In genomic region chr6:31125586-31126363, GRCh38 we compare ENCODE assay signal across 15 cellular contexts. TPM values are rescaled to one million over a fixed set of nuclear protein-coding genes. Genes with fewer than 3 reads are reported as not detected.
DNase-seq lines count a peak whose midpoint lies in the region; ATAC-seq and TF ChIP-seq lines count a peak whose summit lies in the region.
"Had no signal": no experiment of that assay in that cellular context is flagged by ENCODE, and none has a peak within 500 bp of the region (broad histone marks: within the 10 kb centered on the region; RNA-seq: fewer than 3 reads in every experiment).

No MANE protein-coding gene starts in this region.

- no peak overlapping the region for H3K9ac ChIP-seq in parathyroid adenoma

- CTCF ChIA-PET in RWPE1 (lab: Yijun Ruan, JAX): interaction anchor here (0.6 to 1.3 kb wide), 3 partner anchors 38 to 359 kb away, joined by 3 to 4 read pairs (median 3); no protein-coding TSS in a partner anchor
- CTCF ChIA-PET in CD4-positive, alpha-beta T cell (lab: Charles Lee): no interaction called here

- H3K9me3 Mint-ChIP-seq in natural killer cell: no peaks in the 10 kb centered on the region
- H3K9me3 Mint-ChIP-seq in CD4-positive, alpha-beta T cell: no peaks in the 10 kb centered on the region

- no peaks in the 10 kb centered on the region for H3K9me3 ChIP-seq in parathyroid adenoma (ENCODE audit: control insufficient read depth, low read length)
- no peaks in the 10 kb centered on the region for H3K9me3 ChIP-seq in CD4-positive, alpha-beta T cell (ENCODE audit: control insufficient read depth, low read length)
- H3K9me3 ChIP-seq: Peyer's patch, upper lobe of left lung had no signal

- peaks cover 48% of the 10 kb centered on the region for H3K4me1 ChIP-seq in parathyroid adenoma

- intact Hi-C loops in natural killer cell (cut with micrococcal nuclease): no loop called here
- intact Hi-C loops in CD4-positive, alpha-beta T cell (cut with DNase I, micrococcal nuclease): loop anchor here in 1 of 2 experiments (5.0 kb wide), 1 partner anchor 208 kb away; no protein-coding TSS in a partner anchor

- peak overlapping the region; percentile 79 for H2AFZ ChIP-seq in parathyroid adenoma

- TF ChIP-seq CTCF in RWPE1 (conservative IDR thresholded peaks at IDR 0.05; ENCODE audit: low read depth): no peak
- TF ChIP-seq CTCF in fibroblast of mammary gland (conservative IDR thresholded peaks at IDR 0.05; ENCODE audit: control insufficient read depth, insufficient read depth, low read depth, low read length): no peak
- TF ChIP-seq CTCF in parathyroid adenoma (IDR thresholded peaks at IDR 0.05): no peak
- TF ChIP-seq CTCF in natural killer cell (IDR thresholded peaks at IDR 0.05): no peak
- no peak for TF ChIP-seq CTCF in CD4-positive, alpha-beta T cell (IDR thresholded peaks at IDR 0.05)

- H3K4me2 ChIP-seq in parathyroid adenoma (ENCODE audit: low read length): no peak overlapping the region

- no peak overlapping the region for H3K4me3 ChIP-seq in fibroblast of mammary gland (ENCODE audit: control insufficient read depth, low read depth, low read length)
- H3K4me3 ChIP-seq in parathyroid adenoma (ENCODE audit: low read depth, low read length): no peak overlapping the region
- H3K4me3 ChIP-seq: Peyer's patch, upper lobe of left lung had no signal

- no peak for ATAC-seq in natural killer cell
- no peak for ATAC-seq in CD4-positive, alpha-beta T cell (ENCODE audit: poor library complexity)

- peak overlapping the region; percentile 91 for H3K27ac ChIP-seq in RWPE1
- peak overlapping the region; percentile 26 for H3K27ac ChIP-seq in parathyroid adenoma
- H3K27ac ChIP-seq in CD4-positive, alpha-beta T cell (ENCODE audit: low read depth, low read length): no peak overlapping the region
- H3K27ac ChIP-seq: Peyer's patch, upper lobe of left lung had no signal

- POLR2A ChIA-PET in RWPE1 (lab: Yijun Ruan, JAX; ENCODE audit: low non-redundant PET): no interaction called here
- POLR2A ChIA-PET in CD4-positive, alpha-beta T cell (lab: Charles Lee): interaction anchor here (1.0 kb wide), 1 partner anchor 31 kb away, joined by 3 read pairs; no protein-coding TSS in a partner anchor

- no peak overlapping the region for H3K4me3 Mint-ChIP-seq in natural killer cell
- H3K4me3 Mint-ChIP-seq in CD4-positive, alpha-beta T cell: no peak overlapping the region

- no peaks in the 10 kb centered on the region for H3K27me3 ChIP-seq in parathyroid adenoma (ENCODE audit: control insufficient read depth, insufficient read depth, low read length)
- no peaks in the 10 kb centered on the region for H3K27me3 ChIP-seq in CD4-positive, alpha-beta T cell (ENCODE audit: control insufficient read depth, insufficient read depth, low read length)
- H3K27me3 ChIP-seq: Peyer's patch, upper lobe of left lung had no signal

- H3K27ac Mint-ChIP-seq in natural killer cell: no peak overlapping the region
- H3K27ac Mint-ChIP-seq in CD4-positive, alpha-beta T cell: no peak overlapping the region

- H3K36me3 ChIP-seq in parathyroid adenoma (ENCODE audit: control insufficient read depth, insufficient read depth, low read length): no peaks in the 10 kb centered on the region
- H3K36me3 ChIP-seq: Peyer's patch, upper lobe of left lung had no signal

- DNase-seq in GDM1 (lab: John Stamatoyannopoulos, UW) (peak; percentile 8), RWPE1 (ENCODE audit: low spot score) (peak; percentile 67), fibroblast of mammary gland (ENCODE audit: low read depth) (peak; percentile 58), natural killer cell (no peak), GOT3 (lab: John Stamatoyannopoulos, UW) (no peak)
- no peak for DNase-seq in activated naive CD4-positive, alpha-beta T cell treated with anti-CD3 and anti-CD28 coated beads, Interleukin-2, amount 50 U/mL, for 16 hours
- DNase-seq in CD4-positive, alpha-beta T cell: no peak
- DNase-seq: activated CD4-positive, CD25-positive, alpha-beta regulatory T cell; activated T-cell treated with anti-CD3 and anti-CD28 coated beads, Interleukin-2, amount 50 U/mL, for 48 hours; cerebellar nuclear complex; head of caudate nucleus; midbrain; Peyer's patch; upper lobe of left lung had no signal

- peaks cover 6 to 18% of the 10 kb centered on the region in 2 donors for H3K27me3 Mint-ChIP-seq in natural killer cell (ENCODE audit: low read depth in 2 of 2)
- H3K27me3 Mint-ChIP-seq in CD4-positive, alpha-beta T cell: peaks cover 6% of the 10 kb centered on the region

- H3K36me3 Mint-ChIP-seq in natural killer cell: no peaks in the 10 kb centered on the region
- no peaks in the 10 kb centered on the region for H3K36me3 Mint-ChIP-seq in CD4-positive, alpha-beta T cell (ENCODE audit: low read depth)

- H3K4me1 Mint-ChIP-seq in natural killer cell: peaks cover 5% of the 10 kb centered on the region in 2 donors
- peaks cover 6% of the 10 kb centered on the region for H3K4me1 Mint-ChIP-seq in CD4-positive, alpha-beta T cell (ENCODE audit: low read depth)

- peaks cover 4% of the 10 kb centered on the region for H3K79me2 ChIP-seq in parathyroid adenoma

RNA-seq across cellular contexts. Expression of gene CDSN, which starts 5.5 kb away (rescaled TPM):
- total RNA-seq in natural killer cell: not detected
- total RNA-seq in CD4-positive, alpha-beta T cell: not detected
- total RNA-seq: upper lobe of left lung had no signal

RNA-seq across cellular contexts. Expression of gene PSORS1C1, which starts 11.2 kb away (rescaled TPM):
- total RNA-seq in natural killer cell: not detected
- not detected for total RNA-seq in CD4-positive, alpha-beta T cell

RNA-seq across cellular contexts. Expression of gene PSORS1C2, which starts 13.1 kb away (rescaled TPM):
- not detected for total RNA-seq in natural killer cell
- total RNA-seq in CD4-positive, alpha-beta T cell: not detected
- total RNA-seq: Peyer's patch, upper lobe of left lung had no signal

RNA-seq across cellular contexts. Expression of gene C6orf15, which starts 13.4 kb away (rescaled TPM):
- total RNA-seq in natural killer cell: not detected
- not detected for total RNA-seq in CD4-positive, alpha-beta T cell
- total RNA-seq: Peyer's patch, upper lobe of left lung had no signal

RNA-seq across cellular contexts. Expression of gene CCHCR1, which starts 31.8 kb away (rescaled TPM):
- total RNA-seq in natural killer cell: 10 to 100 TPM; 13.0 to 20.7 (median 16.9) TPM
- 10 to 100 TPM; 17.5 to 18.2 TPM for total RNA-seq in CD4-positive, alpha-beta T cell

Comparison
In these comparisons a context has a peak if more than half of its experiments do, and no peak if none do; other contexts are left out.
1. DNase-seq: peak in GDM1 (single experiment), RWPE1 (single experiment) and fibroblast of mammary gland (single experiment); none in natural killer cell (single experiment), activated naive CD4-positive, alpha-beta T cell treated with anti-CD3 and anti-CD28 coated beads, Interleukin-2, amount 50 U/mL, for 16 hours (single experiment), CD4-positive, alpha-beta T cell (0 of 10) and GOT3 (single experiment).